Comparison of ENCODE assay signal across 34 cellular contexts in the genomic region with DNA sequence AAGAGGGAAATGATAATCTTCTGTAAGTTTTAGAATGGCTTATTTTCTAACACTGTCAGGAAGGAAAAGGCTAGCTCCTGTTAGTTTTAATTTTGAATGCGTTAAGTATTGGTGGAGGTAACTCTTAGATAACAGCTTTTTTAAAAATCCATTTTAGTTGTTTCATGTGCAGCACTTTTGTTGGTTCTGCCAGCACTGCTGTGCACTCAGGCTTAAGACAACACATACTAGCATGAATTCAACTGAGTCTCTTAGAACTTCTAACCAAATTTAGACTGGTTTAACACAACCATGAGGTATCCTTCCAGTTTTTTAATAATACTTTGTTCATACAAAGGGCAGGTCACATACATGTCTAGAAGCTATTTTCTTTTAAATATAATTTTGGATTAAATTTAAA.
"Had no signal": no experiment of that assay in that cellular context is flagged by ENCODE, and none has a peak within 500 bp of the region (broad histone marks: within the 10 kb centered on the region; RNA-seq: fewer than 3 reads in every experiment).

No MANE protein-coding gene starts in this region.

- H3K27me3 ChIP-seq: adrenal gland, body of pancreas, cardiac muscle cell had no signal

- H3K4me3 ChIP-seq: adrenal gland, body of pancreas, cardiac muscle cell had no signal

- ATAC-seq: activated CD8-positive, alpha-beta T cell treated with anti-CD3 and anti-CD28 coated beads for 36 hours; activated naive CD4-positive, alpha-beta T cell treated with anti-CD3 and anti-CD28 coated beads, Interleukin-2, amount 50 U/mL, for 72 hours; activated T-cell treated with anti-CD3 and anti-CD28 coated beads, Interleukin-2, amount 50 U/mL, for 4 hours; activated T-cell treated with anti-CD3 and anti-CD28 coated beads, Interleukin-2, amount 50 U/mL, for 72 hours; activated T-helper 17 cell treated with anti-CD3 and anti-CD28 coated beads, Interleukin-2, amount 50 U/mL, for 72 hours; body of pancreas had no signal

- H3K27ac ChIP-seq: adrenal gland, body of pancreas, cardiac muscle cell, VCaP had no signal

- H3K36me3 ChIP-seq: adrenal gland, cardiac muscle cell had no signal

- FAIRE-seq: bronchial epithelial cell, TTC549 had no signal

- H3K9me3 ChIP-seq: adrenal gland, body of pancreas had no signal

- DNase-seq: activated B cell treated with CpG ODN at 0.5 μM for 24 hours; activated CD4-positive, alpha-beta memory T cell treated with anti-CD3 and anti-CD28 coated beads for 36 hours; activated CD4-positive, alpha-beta T cell treated with anti-CD3 and anti-CD28 coated beads for 4 hours; activated CD4-positive, alpha-beta T cell treated with anti-CD3 and anti-CD28 coated beads, Interleukin-2, amount 10 ng/mL, durations not matched to agents 24 days and 14 days; activated CD4-positive, alpha-beta T cell treated with anti-CD3 and anti-CD28 coated beads, Interleukin-2, amount 50 U/mL, for 1 hour; activated CD4-positive, alpha-beta T cell treated with anti-CD3 and anti-CD28 coated beads, Interleukin-2, amount 50 U/mL, for 4 hours; activated CD4-positive, CD25-positive, alpha-beta regulatory T cell treated with anti-CD3 and anti-CD28 coated beads, Interleukin-2, amount 50 U/mL, for 72 hours; activated CD8-positive, alpha-beta memory T cell treated with anti-CD3 and anti-CD28 coated beads, Interleukin-2, amount 50 U/mL, for 4 hours; activated CD8-positive, alpha-beta T cell treated with anti-CD3 and anti-CD28 coated beads for 36 hours; activated effector memory CD4-positive, alpha-beta T cell treated with anti-CD3 and anti-CD28 coated beads, Interleukin-2, amount 50 U/mL, for 16 hours; activated gamma-delta T cell treated with Interleukin-2 at 50 U/mL for 16 hours; activated naive CD4-positive, alpha-beta T cell; activated naive CD4-positive, alpha-beta T cell treated with anti-CD3 and anti-CD28 coated beads for 36 hours; activated naive CD4-positive, alpha-beta T cell treated with anti-CD3 and anti-CD28 coated beads, Interleukin-2, amount 50 U/mL, for 16 hours; activated naive CD8-positive, alpha-beta T cell treated with anti-CD3 and anti-CD28 coated beads for 36 hours; activated T-cell treated with anti-CD3 and anti-CD28 coated beads for 4 hours; activated T-cell treated with anti-CD3 and anti-CD28 coated beads, Interleukin-2, amount 50 U/mL, for 1 hour; activated T-cell treated with anti-CD3 and anti-CD28 coated beads, Interleukin-2, amount 50 U/mL, for 4 hours; activated T-cell treated with anti-CD3 and anti-CD28 coated beads, Interleukin-2, amount 50 U/mL, for 72 hours; adrenal gland; amniotic stem cell; aorta; body of pancreas; caudate nucleus; SW 1271; T-helper 1 cell; T-helper 2 cell; T-helper 9 cell had no signal
